In genomic region chr12:94184995-94185711, GRCh38 we compare ENCODE assay signal across 16 cellular contexts.
"Had no signal": no experiment of that assay in that cellular context is flagged by ENCODE, and none has a peak within 500 bp of the region (broad histone marks: within the 10 kb centered on the region; RNA-seq: fewer than 3 reads in every experiment).

No MANE protein-coding gene starts in this region.

- H3K4me3 ChIP-seq: prostate gland, sigmoid colon had no signal

- ATAC-seq: activated T-cell treated with anti-CD3 and anti-CD28 coated beads, Interleukin-2, amount 50 U/mL, for 4 hours; esophagus mucosa; left cardiac atrium; natural killer cell had no signal

- H3K27ac ChIP-seq: prostate gland, sigmoid colon had no signal

- H3K9me3 ChIP-seq: prostate gland, sigmoid colon had no signal

- H3K36me3 ChIP-seq: prostate gland, sigmoid colon had no signal

- H3K27me3 ChIP-seq: sigmoid colon had no signal

- H3K4me1 ChIP-seq: prostate gland, sigmoid colon had no signal

- DNase-seq: activated CD4-positive, alpha-beta T cell treated with anti-CD3 and anti-CD28 coated beads, Interleukin-2, amount 50 U/mL, for 4 hours; activated effector memory CD4-positive, alpha-beta T cell treated with anti-CD3 and anti-CD28 coated beads, Interleukin-2, amount 50 U/mL, for 16 hours; activated naive CD8-positive, alpha-beta T cell treated with anti-CD3 and anti-CD28 coated beads for 36 hours; activated T-cell treated with anti-CD3 and anti-CD28 coated beads, Interleukin-2, amount 50 U/mL, for 4 hours; cerebellar nuclear complex; dermis blood vessel endothelial cell; glutamatergic neuron; left cardiac atrium; natural killer cell; sigmoid colon; stimulated activated CD4-positive, alpha-beta T cell treated with anti-CD3 and anti-CD28 coated beads, Interleukin-2, amount 100 ng/mL, for 48 hours; stimulated activated naive CD4-positive, alpha-beta T cell treated with Interleukin-2 at 50 U/mL for 16 hours; T-helper 2 cell; trophoblast cell had no signal
